In the genomic region with DNA sequence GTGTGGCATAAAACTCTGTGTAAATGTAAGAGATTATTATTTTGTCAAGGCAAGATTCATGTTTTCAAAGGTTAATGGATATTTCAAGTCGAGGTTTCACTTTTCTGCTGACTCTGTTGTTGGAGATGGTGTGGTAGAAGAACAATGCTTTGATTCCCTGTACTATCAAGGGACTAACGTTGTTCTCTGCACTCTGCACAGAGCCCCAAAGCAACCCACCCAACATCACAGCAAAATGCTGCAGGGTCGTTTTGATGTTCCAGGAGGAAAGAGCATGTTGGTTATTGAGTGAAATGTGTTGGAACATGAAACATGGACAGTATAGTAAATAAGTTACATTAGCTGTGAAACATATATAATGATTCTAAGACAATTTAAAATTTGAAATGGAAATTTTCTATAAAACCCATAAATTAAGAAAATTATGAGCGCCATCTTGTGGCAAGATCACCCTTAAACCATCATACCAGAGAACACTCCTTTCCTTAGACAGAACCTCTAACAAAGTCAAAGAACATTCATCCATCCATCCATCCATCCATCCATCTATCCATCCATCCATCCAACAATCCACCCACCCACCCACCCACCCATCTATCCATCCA, we compare ENCODE assay signal across 8 cellular contexts.
DNase-seq lines count a peak whose midpoint lies in the region; ATAC-seq and TF ChIP-seq lines count a peak whose summit lies in the region.

No MANE protein-coding gene starts in this region.

- H3K27ac ChIP-seq in OCI-LY3 (ENCODE audit: low read length) (no peak overlapping the region), esophagus squamous epithelium (no peak overlapping the region)

- no peak for TF ChIP-seq POLR2A in esophagus squamous epithelium (IDR thresholded peaks at IDR 0.05)

- H3K27me3 ChIP-seq in OCI-LY3 (ENCODE audit: low read depth, low read length) (peaks cover 23% of the 10 kb centered on the region), esophagus squamous epithelium (no peaks in the 10 kb centered on the region)

- ATAC-seq in GM21737 (IDR thresholded peaks at IDR 0.05; ENCODE audit: unreplicated experiment) (no peak), HG02610 (IDR thresholded peaks at IDR 0.05; ENCODE audit: unreplicated experiment) (no peak), GM21528 (IDR thresholded peaks at IDR 0.05; ENCODE audit: low FRiP score, unreplicated experiment) (no peak)

- H3K4me1 ChIP-seq in OCI-LY3 (ENCODE audit: low read length), result no peaks in the 10 kb centered on the region
- no peaks in the 10 kb centered on the region for H3K4me1 ChIP-seq in esophagus squamous epithelium

- peak; percentile 62 for TF ChIP-seq CTCF in OCI-LY3 (IDR thresholded peaks at IDR 0.05; ENCODE audit: low read depth, low read length)
- TF ChIP-seq CTCF in esophagus squamous epithelium (IDR thresholded peaks at IDR 0.05), result peak in 5 of 6 experiments; percentile 32 to 59 (median 44)

- DNase-seq in ACHN (peak; percentile 18), GM03348 (ENCODE audit: low spot score) (peak; percentile 52), esophagus squamous epithelium (lab: John Stamatoyannopoulos, UW) (no peak), smooth muscle cell of the brain vasculature (ENCODE audit: low read depth, low spot score) (peak; percentile 9)

- H2AFZ ChIP-seq in OCI-LY3 (ENCODE audit: low read depth, low read length), result no peak overlapping the region

- H3K4me3 ChIP-seq in OCI-LY3 (ENCODE audit: low read length), result no peak overlapping the region
- H3K4me3 ChIP-seq in esophagus squamous epithelium, result no peak overlapping the region

- in situ Hi-C loops in ACHN (cut with HindIII; ENCODE audit: low pct_ligation_motif_present, low pct_unique_long_range_greater_than_20kb, low sequenced_read_pairs), result no loop called here

- H3K9ac ChIP-seq in OCI-LY3 (ENCODE audit: low read length), result no peak overlapping the region

- 21 to 22% methylated on average over 4 of the region's 4 CpGs for WGBS in esophagus squamous epithelium, 2 donors

- H3K9me3 ChIP-seq in OCI-LY3 (ENCODE audit: insufficient read depth, low read length) (no peaks in the 10 kb centered on the region), esophagus squamous epithelium (no peaks in the 10 kb centered on the region)

- no peaks in the 10 kb centered on the region for H4K20me1 ChIP-seq in OCI-LY3 (ENCODE audit: insufficient read depth, low read length)

- H3K79me2 ChIP-seq in OCI-LY3 (ENCODE audit: low read length), result no peaks in the 10 kb centered on the region

- intact Hi-C loops in esophagus squamous epithelium (cut with DNase I), result loop anchor here (5.0 kb wide), 2 partner anchors 85 to 230 kb away; no protein-coding TSS in a partner anchor

- no peak overlapping the region for H3K4me2 ChIP-seq in OCI-LY3 (ENCODE audit: low read length)

- H3K36me3 ChIP-seq in OCI-LY3 (replicated peaks; ENCODE audit: low read depth, low read length) (no peaks in the 10 kb centered on the region), esophagus squamous epithelium (no peaks in the 10 kb centered on the region)
